Comparison of ENCODE assay signal across 8 cellular contexts in genomic region chr2:38603402-38604265, GRCh38. TPM values are rescaled to one million over a fixed set of nuclear protein-coding genes. Genes with fewer than 3 reads are reported as not detected.
DNase-seq lines count a peak whose midpoint lies in the region; ATAC-seq, FAIRE-seq and TF ChIP-seq lines count a peak whose summit lies in the region.

No MANE protein-coding gene starts in this region.

- peak overlapping the region; percentile 97 for H3K4me3 Mint-ChIP-seq in activated CD4-positive, alpha-beta T cell treated with anti-CD3 and anti-CD28 coated beads, Interleukin-2, amount 10 ng/mL, durations not matched to agents 24 days and 14 days
- peak overlapping the region; percentile 85 for H3K4me3 Mint-ChIP-seq in dendritic cell treated with granulocyte-macrophage colony-stimulating factor and Interleukin-4, amounts not matched to agents 40 ng/mL and 50 ng/mL, for 4 days

- H3K4me1 ChIP-seq in HepG2 (ENCODE audit: insufficient read depth, low read length): peaks cover 45% of the 10 kb centered on the region

- no peaks in the 10 kb centered on the region for H3K9me3 ChIP-seq in HepG2 (ENCODE audit: low read length)

- no peaks in the 10 kb centered on the region; a peak in 2 of 5 replicates for H3K27me3 ChIP-seq in HepG2 (ENCODE audit: control insufficient read depth in 1 of 2, insufficient read depth in 2 of 2, low read length in 2 of 2)

- no peaks in the 10 kb centered on the region for H3K36me3 ChIP-seq in HepG2 (replicated peaks in 1 of 2; ENCODE audit: control insufficient read depth in 1 of 2, insufficient read depth in 2 of 2, low read length in 2 of 2)

- peaks cover under 1% of the 10 kb centered on the region for H3K9me3 Mint-ChIP-seq in activated CD4-positive, alpha-beta T cell treated with anti-CD3 and anti-CD28 coated beads, Interleukin-2, amount 10 ng/mL, durations not matched to agents 24 days and 14 days
- no peaks in the 10 kb centered on the region for H3K9me3 Mint-ChIP-seq in dendritic cell treated with granulocyte-macrophage colony-stimulating factor and Interleukin-4, amounts not matched to agents 40 ng/mL and 50 ng/mL, for 4 days

- TF ChIP-seq EP300 in HepG2 (IDR thresholded peaks at IDR 0.05; ENCODE audit: low read depth in 2 of 2, low read length in 2 of 2) (peak in 1 of 2 experiments; percentile 42; a peak in 1 of 4 replicates), HepG2 (CRISPR knock-in tag; IDR thresholded peaks at IDR 0.05; ENCODE audit: borderline replicate concordance) (no peak)

- peak; percentile 93 for TF ChIP-seq RAD21 in HepG2 (CRISPR knock-in tag; IDR thresholded peaks at IDR 0.05)

- peak; percentile 76 for FAIRE-seq in HepG2 (lab: Jason Lieb, UNC)

- H3K27me3 Mint-ChIP-seq in activated CD4-positive, alpha-beta T cell treated with anti-CD3 and anti-CD28 coated beads, Interleukin-2, amount 10 ng/mL, durations not matched to agents 24 days and 14 days: no peaks in the 10 kb centered on the region
- H3K27me3 Mint-ChIP-seq in dendritic cell treated with granulocyte-macrophage colony-stimulating factor and Interleukin-4, amounts not matched to agents 40 ng/mL and 50 ng/mL, for 4 days: no peaks in the 10 kb centered on the region

- peak; percentile 84 for DNase-seq in SIG-M5 treated with dmso at 0.1 percent for 504 hours (lab: John Stamatoyannopoulos, UW; ENCODE audit: unreplicated experiment)
- no peak for DNase-seq in SIG-M5 (lab: John Stamatoyannopoulos, UW)
- DNase-seq in NCI-H524 treated with DMSO at 0.1 percent for 48 hours (lab: John Stamatoyannopoulos, UW): peak; percentile 52
- peak; percentile 95 for DNase-seq in activated CD4-positive, alpha-beta T cell treated with anti-CD3 and anti-CD28 coated beads, Interleukin-2, amount 10 ng/mL, durations not matched to agents 24 days and 14 days
- peak; percentile 81 for DNase-seq in HepG2 (ENCODE audit: low spot score)
- DNase-seq in stimulated activated CD4-positive, alpha-beta T cell treated with anti-CD3 and anti-CD28 coated beads, Interleukin-4, amount 100 ng/mL, for 1 hour: peak; percentile 85

- POLR2A ChIA-PET in HepG2 (lab: Yijun Ruan, JAX): interaction anchor here (0.9 to 8.5 kb wide), 13 partner anchors 8 to 147 kb away, joined by 3 to 65 read pairs (median 6); partner anchors contain the start of genes GALM and SRSF7

- peak overlapping the region; percentile 92 for H3K4me2 ChIP-seq in HepG2 (ENCODE audit: low read depth, low read length)

- peak overlapping the region; percentile 96 for H2AFZ ChIP-seq in HepG2 (ENCODE audit: low read length)

- ATAC-seq in HG03432 (IDR thresholded peaks at IDR 0.05; ENCODE audit: unreplicated experiment) (peak; percentile 52), HepG2 (peak; percentile 79)

- CTCF ChIA-PET in HepG2 (lab: Yijun Ruan, JAX; ENCODE audit: low intra/inter-chr PET ratio, low total read pairs): interaction anchor here (0.6 to 1.9 kb wide), 5 partner anchors 14 to 137 kb away, joined by 3 to 15 read pairs (median 9); partner anchors contain the start of gene GALM

- in situ Hi-C loops in HepG2 (cut with HindIII; ENCODE audit: extremely low pct_ligation_motif_present, low pct_unique_long_range_greater_than_20kb): loop anchor here (5.0 kb wide), 2 partner anchors 64 to 119 kb away; partner anchors contain the start of gene GALM

- TF ChIP-seq CTCF in HepG2 (CRISPR knock-in tag; IDR thresholded peaks at IDR 0.05): peak; percentile 98

- peak overlapping the region; percentile 84 for H3K27ac ChIP-seq in HepG2 (ENCODE audit: extremely low read length, insufficient read depth, low read length)

- H3K27ac Mint-ChIP-seq in activated CD4-positive, alpha-beta T cell treated with anti-CD3 and anti-CD28 coated beads, Interleukin-2, amount 10 ng/mL, durations not matched to agents 24 days and 14 days: peak overlapping the region; percentile 94
- H3K27ac Mint-ChIP-seq in dendritic cell treated with granulocyte-macrophage colony-stimulating factor and Interleukin-4, amounts not matched to agents 40 ng/mL and 50 ng/mL, for 4 days: peak overlapping the region; percentile 92

- H3K4me1 Mint-ChIP-seq in activated CD4-positive, alpha-beta T cell treated with anti-CD3 and anti-CD28 coated beads, Interleukin-2, amount 10 ng/mL, durations not matched to agents 24 days and 14 days: peaks cover 39% of the 10 kb centered on the region
- H3K4me1 Mint-ChIP-seq in dendritic cell treated with granulocyte-macrophage colony-stimulating factor and Interleukin-4, amounts not matched to agents 40 ng/mL and 50 ng/mL, for 4 days (ENCODE audit: low read depth): peaks cover 45% of the 10 kb centered on the region

- peak overlapping the region; percentile 95 to 98 (median 97) for H3K4me3 ChIP-seq in HepG2 (replicated peaks in 1 of 3; ENCODE audit: insufficient read depth in 1 of 3, low read depth in 2 of 3, low read length in 3 of 3)

- 32% methylated on average over 11 of the region's 23 CpGs for WGBS in HepG2 (ENCODE audit: low lambda C conversion rate)

- H3K36me3 Mint-ChIP-seq in activated CD4-positive, alpha-beta T cell treated with anti-CD3 and anti-CD28 coated beads, Interleukin-2, amount 10 ng/mL, durations not matched to agents 24 days and 14 days (ENCODE audit: low read depth): peaks cover 16% of the 10 kb centered on the region
- peaks cover 7% of the 10 kb centered on the region for H3K36me3 Mint-ChIP-seq in dendritic cell treated with granulocyte-macrophage colony-stimulating factor and Interleukin-4, amounts not matched to agents 40 ng/mL and 50 ng/mL, for 4 days (ENCODE audit: low read depth)

- no peak for TF ChIP-seq POLR2A in HepG2 (IDR thresholded peaks at IDR 0.05; ENCODE audit: insufficient read depth in 1 of 2, low read depth in 2 of 2, low read length in 2 of 2)

- H4K20me1 ChIP-seq in HepG2 (ENCODE audit: insufficient read depth, low read length): peaks cover 9% of the 10 kb centered on the region

- peaks cover 38% of the 10 kb centered on the region for H3K79me2 ChIP-seq in HepG2 (ENCODE audit: insufficient read depth, low read length)

- H3K9ac ChIP-seq in HepG2 (ENCODE audit: insufficient read depth, low read depth, low read length): peak overlapping the region; percentile 97

- intact Hi-C loops in activated CD4-positive, alpha-beta T cell treated with anti-CD3 and anti-CD28 coated beads, Interleukin-2, amount 10 ng/mL, durations not matched to agents 24 days and 14 days (cut with micrococcal nuclease): loop anchor here (1.0 to 5.0 kb wide), 8 partner anchors 22 to 148 kb away; partner anchors contain the start of gene SRSF7
- intact Hi-C loops in dendritic cell treated with granulocyte-macrophage colony-stimulating factor and Interleukin-4, amounts not matched to agents 40 ng/mL and 50 ng/mL, for 4 days (cut with micrococcal nuclease): loop anchor here (2.0 kb wide), 1 partner anchor 63 kb away; the partner anchor contains the start of gene GALM
- intact Hi-C loops in HepG2 (cut with micrococcal nuclease; ENCODE audit: unreplicated experiment): loop anchor here (1.0 to 2.0 kb wide), 6 partner anchors 23 to 127 kb away; partner anchors contain the start of gene GALM

- TSS peak; percentile 62 for BruUV-seq in HepG2 (replicated peaks; lab: Mats Ljungman, UMichigan)

TF ChIP-seq in HepG2, 621 proteins besides CTCF, POLR2A, EP300 and RAD21 (continues in another document):
- no peak for TF ChIP-seq MTA1 (CRISPR knock-in tag; IDR thresholded peaks at IDR 0.05; ENCODE audit: borderline replicate concordance)
- TF ChIP-seq ZNF660 (CRISPR knock-in tag; IDR thresholded peaks at IDR 0.05; ENCODE audit: borderline replicate concordance, low read depth): 0 out of 2 replicates have a peak, but pooled peaks have one; percentile 3
- TF ChIP-seq ARID2 (CRISPR knock-in tag; IDR thresholded peaks at IDR 0.05; ENCODE audit: borderline replicate concordance): peak; percentile 61
- no peak for TF ChIP-seq EZH2 (conservative IDR thresholded peaks at IDR 0.05; ENCODE audit: low read depth, low read length)

RNA-seq across cellular contexts. Expression of gene HNRNPLL, which starts 0.9 kb away (rescaled TPM):
- 75.8 and 80.3 TPM in 2 replicates for total RNA-seq in activated CD4-positive, alpha-beta T cell treated with anti-CD3 and anti-CD28 coated beads, Interleukin-2, amount 10 ng/mL, durations not matched to agents 24 days and 14 days
- 91.9 and 103 TPM in 2 replicates for total RNA-seq in HepG2 (2016; rRNA removed; fragmentation: Illumina TruSeq; extraction: Trizol)
- 52.7 and 54.6 TPM in 2 replicates for total RNA-seq in HepG2 (2016; cell fraction: cytosol; rRNA removed; fragmentation: Illumina TruSeq; extraction: Trizol; ENCODE audit: low read depth)
- total RNA-seq in HepG2 (2016; cell fraction: insoluble cytoplasmic fraction; rRNA removed; fragmentation: Illumina TruSeq; extraction: Trizol): 92.9 and 108 TPM in 2 replicates
- 54.8 and 56.7 TPM in 2 replicates for total RNA-seq in HepG2 (2016; cell fraction: membrane; rRNA removed; fragmentation: Illumina TruSeq; extraction: Trizol)
- 147 and 151 TPM in 2 replicates for total RNA-seq in HepG2 (2016; cell fraction: nucleus; rRNA removed; fragmentation: Illumina TruSeq; extraction: Trizol)
- polyA plus RNA-seq in HepG2 (2011; rRNA removed): 34.3 and 49.4 TPM in 2 replicates
- 17.6 and 20.9 TPM in 2 replicates for polyA plus RNA-seq in HepG2 (2011; cell fraction: cytosol; rRNA removed)
- 29.2 and 34.2 TPM in 2 replicates for polyA plus RNA-seq in HepG2 (2011; cell fraction: nucleus; rRNA removed)
- 32.8 and 45.3 TPM in 2 replicates for polyA plus RNA-seq in HepG2 (2012)
- 13.0 and 17.4 TPM in 2 replicates for polyA plus RNA-seq in HepG2 (2016; cell fraction: cytosol; fragmentation: Illumina TruSeq; extraction: Trizol; ENCODE audit: low read depth)
- 75.8 and 78.0 TPM in 2 replicates for polyA plus RNA-seq in HepG2 (2016; cell fraction: insoluble cytoplasmic fraction; fragmentation: Illumina TruSeq; extraction: Trizol; ENCODE audit: low read depth)
- polyA plus RNA-seq in HepG2 (2016; cell fraction: membrane; fragmentation: Illumina TruSeq; extraction: Trizol; ENCODE audit: low read depth): 27.6 and 27.9 TPM in 2 replicates
- 66.8 and 68.2 TPM in 2 replicates for polyA plus RNA-seq in HepG2 (2016; cell fraction: nucleus; fragmentation: Illumina TruSeq; extraction: Trizol; ENCODE audit: insufficient read depth, low read depth)
- 14.7 and 21.6 TPM in 2 replicates for polyA minus RNA-seq in HepG2 (2011; rRNA and poly(A)+ RNA removed; ENCODE audit: low replicate concordance)
- polyA minus RNA-seq in HepG2 (2011; cell fraction: cytosol; rRNA and poly(A)+ RNA removed): 25.8 and 30.8 TPM in 2 replicates
- polyA minus RNA-seq in HepG2 (2011; cell fraction: nucleus; rRNA and poly(A)+ RNA removed): 227 and 258 TPM in 2 replicates
